In the genomic region with DNA sequence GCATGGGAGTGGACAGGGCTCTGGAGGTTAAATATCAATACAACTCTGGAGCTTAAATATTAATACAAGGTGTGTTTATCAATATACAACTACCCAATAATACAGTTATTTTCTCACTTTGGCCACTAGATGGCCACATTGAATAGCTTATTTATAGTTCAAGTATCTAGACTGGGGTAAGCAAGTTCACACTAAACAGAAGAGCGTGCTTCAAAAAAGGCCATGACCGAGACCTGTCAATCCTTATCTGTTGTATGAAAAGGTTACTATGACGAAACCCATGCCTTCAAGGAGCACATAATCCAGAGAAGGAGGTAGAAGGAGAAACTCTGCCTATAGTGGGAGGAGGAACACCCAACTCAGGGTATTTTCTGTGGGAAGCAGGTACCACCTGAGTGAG, we compare ENCODE assay signal across 8 cellular contexts. TPM values are rescaled to one million over a fixed set of nuclear protein-coding genes. Genes with fewer than 3 reads are reported as not detected.
DNase-seq lines count a peak whose midpoint lies in the region; ATAC-seq, FAIRE-seq and TF ChIP-seq lines count a peak whose summit lies in the region.

No MANE protein-coding gene starts in this region.

- H3K9ac ChIP-seq in SK-N-SH (no peak overlapping the region), neural cell (ENCODE audit: low read length) (no peak overlapping the region)

- H3K27me3 ChIP-seq in SK-N-SH (ENCODE audit: insufficient read depth) (no peaks in the 10 kb centered on the region), neural cell (ENCODE audit: insufficient read depth, low read depth, low read length) (no peaks in the 10 kb centered on the region)

- no peak overlapping the region for H2AFZ ChIP-seq in SK-N-SH (ENCODE audit: low read depth)
- H2AFZ ChIP-seq in neural cell (ENCODE audit: low read depth, low read length), result no peak overlapping the region

- no peaks in the 10 kb centered on the region for H3K36me3 ChIP-seq in SK-N-SH (replicated peaks in 1 of 2; ENCODE audit: control insufficient read depth in 1 of 2, insufficient read depth in 2 of 2, low read length in 1 of 2)
- no peaks in the 10 kb centered on the region for H3K36me3 ChIP-seq in neural cell (ENCODE audit: insufficient read depth, low read length)

- WGBS in SK-N-SH (ENCODE audit: low lambda C conversion rate), result 33% methylated on average over 3 of the region's 3 CpGs

- no peaks in the 10 kb centered on the region for H3K79me2 ChIP-seq in SK-N-SH (ENCODE audit: insufficient read depth)
- no peaks in the 10 kb centered on the region for H3K79me2 ChIP-seq in neural cell (replicated peaks; ENCODE audit: insufficient read depth, low read length)

- H3K4me2 ChIP-seq in SK-N-SH (no peak overlapping the region), neural cell (ENCODE audit: low read length) (no peak overlapping the region)

- H3K9me2 ChIP-seq in SK-N-SH (no peaks in the 10 kb centered on the region), neural cell (ENCODE audit: insufficient read depth, low read length) (no peaks in the 10 kb centered on the region)

- peak; percentile 72 for TF ChIP-seq CTCF in AG10803 (conservative IDR thresholded peaks at IDR 0.05; ENCODE audit: low read length)
- TF ChIP-seq CTCF in SK-N-SH (IDR thresholded peaks at IDR 0.05), result peak; percentile 76
- TF ChIP-seq CTCF in neural cell (IDR thresholded peaks at IDR 0.05; ENCODE audit: poor library complexity, severe bottlenecking), result peak; percentile 73

- POLR2A ChIA-PET in SK-N-SH (lab: Yijun Ruan, JAX), result interaction anchor here (0.7 to 1.5 kb wide), 2 partner anchors 238 to 243 kb away, joined by 3 to 4 read pairs; no protein-coding TSS in a partner anchor

- peak; percentile 84 for ATAC-seq in HG02623 (IDR thresholded peaks at IDR 0.05; ENCODE audit: unreplicated experiment)

- peak; percentile 70 for DNase-seq in AG10803 (ENCODE audit: low read depth)
- DNase-seq in GM12892 (ENCODE audit: insufficient read length), result no peak
- DNase-seq in NCI-H1092 (lab: John Stamatoyannopoulos, UW), result peak; percentile 71
- peak; percentile 29 for DNase-seq in SK-N-SH
- DNase-seq in fibroblast of gingiva (ENCODE audit: low read depth), result peak; percentile 56
- DNase-seq in stimulated activated CD4-positive, alpha-beta T cell treated with anti-CD3 and anti-CD28 coated beads, Interleukin-12 subunit alpha, Interleukin-12 subunit beta, amount 100 ng/mL, for 4 hours, result no peak

- CTCF ChIA-PET in SK-N-SH (lab: Yijun Ruan, JAX), result interaction anchor here (0.6 to 3.4 kb wide), 54 partner anchors 8 to 879 kb away, joined by 3 to 41 read pairs (median 4); a partner anchor contains a TSS

- peaks cover 9% of the 10 kb centered on the region for H3F3A ChIP-seq in SK-N-SH (replicated peaks; ENCODE audit: insufficient read depth)
- no peaks in the 10 kb centered on the region for H3F3A ChIP-seq in neural cell (ENCODE audit: insufficient read depth, low read length, poor library complexity, severe bottlenecking)

- peak; percentile 83 for TF ChIP-seq RAD21 in SK-N-SH (IDR thresholded peaks at IDR 0.05; ENCODE audit: low read length)
- TF ChIP-seq RAD21 in neural cell (conservative IDR thresholded peaks at IDR 0.05), result peak; percentile 77

- H3K4me1 ChIP-seq in SK-N-SH (ENCODE audit: control insufficient read depth in 1 of 2, insufficient read depth in 2 of 2, low read depth in 1 of 2, low read length in 1 of 2), result peaks cover 6 to 18% of the 10 kb centered on the region in 2 experiments; a peak in 3 of 4 replicates

- TF ChIP-seq POLR2A in GM12892 (IDR thresholded peaks at IDR 0.05; ENCODE audit: low read depth, low read length), result no peak

- TF ChIP-seq EP300 in SK-N-SH (IDR thresholded peaks at IDR 0.05; ENCODE audit: borderline replicate concordance in 1 of 2, low read depth in 1 of 2, low read length in 1 of 2), result no peak
- no peak for TF ChIP-seq EP300 in neural cell (conservative IDR thresholded peaks at IDR 0.05; ENCODE audit: poor library complexity, severe bottlenecking)

- no peaks in the 10 kb centered on the region for H4K20me1 ChIP-seq in SK-N-SH (ENCODE audit: insufficient read depth)
- no peaks in the 10 kb centered on the region for H4K20me1 ChIP-seq in neural cell (ENCODE audit: insufficient read depth)

- no peak overlapping the region; a peak in 1 of 4 replicates for H3K27ac ChIP-seq in SK-N-SH (ENCODE audit: low read depth in 2 of 2, low read length in 1 of 2)
- no peak overlapping the region for H3K27ac ChIP-seq in neural cell (ENCODE audit: low read length)

- H3K4me3 ChIP-seq in AG10803 (ENCODE audit: low read length) (no peak overlapping the region), SK-N-SH (ENCODE audit: low read depth in 2 of 2, low read length in 1 of 2) (no peak overlapping the region), neural cell (ENCODE audit: low read length) (no peak overlapping the region)

- H3K9me3 ChIP-seq in SK-N-SH (no peaks in the 10 kb centered on the region), neural cell (ENCODE audit: low read length) (no peaks in the 10 kb centered on the region)

- FAIRE-seq in GM12892 (lab: Jason Lieb, UNC), result peak; percentile 92

TF ChIP-seq in SK-N-SH, 30 proteins besides CTCF, POLR2A, EP300 and RAD21:
- TF ChIP-seq SMC3 (IDR thresholded peaks at IDR 0.05; ENCODE audit: low read depth, low read length) (peak; percentile 48), FOSL2 (IDR thresholded peaks at IDR 0.05; ENCODE audit: borderline replicate concordance, low read depth) (no peak)

TF ChIP-seq in neural cell, 6 proteins besides CTCF, POLR2A, EP300 and RAD21:
- TF ChIP-seq MXI1 (conservative IDR thresholded peaks at IDR 0.05; ENCODE audit: poor library complexity, severe bottlenecking), result no peak
- no peak for TF ChIP-seq TAF1 (IDR thresholded peaks at IDR 0.05; ENCODE audit: low read depth)
- no peak for TF ChIP-seq POLR2AphosphoS5 (IDR thresholded peaks at IDR 0.05)
- TF ChIP-seq EZH2 (IDR thresholded peaks at IDR 0.05; ENCODE audit: borderline replicate concordance, insufficient read depth, low read length, poor library complexity, severe bottlenecking), result no peak
- peak; percentile 76 for TF ChIP-seq SMC3 (conservative IDR thresholded peaks at IDR 0.05; ENCODE audit: poor library complexity)
- TF ChIP-seq, protein P1, sequence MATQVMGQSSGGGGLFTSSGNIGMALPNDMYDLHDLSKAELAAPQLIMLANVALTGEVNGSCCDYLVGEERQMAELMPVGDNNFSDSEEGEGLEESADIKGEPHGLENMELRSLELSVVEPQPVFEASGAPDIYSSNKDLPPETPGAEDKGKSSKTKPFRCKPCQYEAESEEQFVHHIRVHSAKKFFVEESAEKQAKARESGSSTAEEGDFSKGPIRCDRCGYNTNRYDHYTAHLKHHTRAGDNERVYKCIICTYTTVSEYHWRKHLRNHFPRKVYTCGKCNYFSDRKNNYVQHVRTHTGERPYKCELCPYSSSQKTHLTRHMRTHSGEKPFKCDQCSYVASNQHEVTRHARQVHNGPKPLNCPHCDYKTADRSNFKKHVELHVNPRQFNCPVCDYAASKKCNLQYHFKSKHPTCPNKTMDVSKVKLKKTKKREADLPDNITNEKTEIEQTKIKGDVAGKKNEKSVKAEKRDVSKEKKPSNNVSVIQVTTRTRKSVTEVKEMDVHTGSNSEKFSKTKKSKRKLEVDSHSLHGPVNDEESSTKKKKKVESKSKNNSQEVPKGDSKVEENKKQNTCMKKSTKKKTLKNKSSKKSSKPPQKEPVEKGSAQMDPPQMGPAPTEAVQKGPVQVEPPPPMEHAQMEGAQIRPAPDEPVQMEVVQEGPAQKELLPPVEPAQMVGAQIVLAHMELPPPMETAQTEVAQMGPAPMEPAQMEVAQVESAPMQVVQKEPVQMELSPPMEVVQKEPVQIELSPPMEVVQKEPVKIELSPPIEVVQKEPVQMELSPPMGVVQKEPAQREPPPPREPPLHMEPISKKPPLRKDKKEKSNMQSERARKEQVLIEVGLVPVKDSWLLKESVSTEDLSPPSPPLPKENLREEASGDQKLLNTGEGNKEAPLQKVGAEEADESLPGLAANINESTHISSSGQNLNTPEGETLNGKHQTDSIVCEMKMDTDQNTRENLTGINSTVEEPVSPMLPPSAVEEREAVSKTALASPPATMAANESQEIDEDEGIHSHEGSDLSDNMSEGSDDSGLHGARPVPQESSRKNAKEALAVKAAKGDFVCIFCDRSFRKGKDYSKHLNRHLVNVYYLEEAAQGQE (IDR thresholded peaks at IDR 0.05; ENCODE audit: borderline replicate concordance), result no peak

RNA-seq across cellular contexts. Expression of a gene that starts 29.1 kb away (rescaled TPM):
- 7.7 TPM for polyA plus RNA-seq in GM12892 (2012; ENCODE audit: missing spikeins)
- polyA plus RNA-seq in SK-N-SH (2012; rRNA removed) (3.0 and 4.1 TPM in 2 replicates), neural cell (17.3 and 18.5 TPM in 2 replicates)
- polyA plus RNA-seq in SK-N-SH (2012; cell fraction: cytosol; rRNA removed), result 4.2 and 4.4 TPM in 2 replicates
- polyA plus RNA-seq in SK-N-SH (2012; cell fraction: nucleus; rRNA removed), result 1.4 and 5.2 TPM in 2 replicates
- 43.1 and 47.9 TPM in 2 replicates for polyA minus RNA-seq in neural cell

RNA-seq across cellular contexts. Expression of a gene that starts 29.1 kb away (rescaled TPM):
- polyA plus RNA-seq in GM12892 (2012; ENCODE audit: missing spikeins), result 10.3 TPM
- 7.8 and 11.0 TPM in 2 replicates for polyA plus RNA-seq in SK-N-SH (2012; rRNA removed)
- 14.8 and 15.3 TPM in 2 replicates for polyA plus RNA-seq in SK-N-SH (2012; cell fraction: cytosol; rRNA removed)
- polyA plus RNA-seq in SK-N-SH (2012; cell fraction: nucleus; rRNA removed), result 1.4 and 3.7 TPM in 2 replicates
- polyA plus RNA-seq in neural cell, result 0.54 and 2.7 TPM in 2 replicates
- 2.0 and 3.4 TPM in 2 replicates for polyA minus RNA-seq in neural cell

RNA-seq across cellular contexts. Expression of a gene that starts 41.0 kb away (rescaled TPM):
- not detected for polyA plus RNA-seq in GM12892 (2012; ENCODE audit: missing spikeins)
- polyA plus RNA-seq in SK-N-SH (2012; rRNA removed) (not detected in 2 replicates), neural cell (0.21 TPM in 1 of 2 replicates, not detected in the other)
- polyA plus RNA-seq in SK-N-SH (2012; cell fraction: cytosol; rRNA removed), result not detected in 2 replicates
- polyA plus RNA-seq in SK-N-SH (2012; cell fraction: nucleus; rRNA removed), result not detected in 2 replicates
- not detected in 2 replicates for polyA minus RNA-seq in neural cell

Comparison
In these comparisons a context has a peak if more than half of its experiments do, and no peak if none do; other contexts are left out.
1. DNase-seq: peak in AG10803 (single experiment), NCI-H1092 (single experiment), SK-N-SH (single experiment) and fibroblast of gingiva (single experiment); none in GM12892 (single experiment) and stimulated activated CD4-positive, alpha-beta T cell treated with anti-CD3 and anti-CD28 coated beads, Interleukin-12 subunit alpha, Interleukin-12 subunit beta, amount 100 ng/mL, for 4 hours (single experiment).
2. Peak in every context shown above with its lines, with median percentiles within 50 percentile points of each other: CTCF ChIP-seq.